ENCODE assay signal across 8 cellular contexts in genomic region chr10:101062231-101063161, GRCh38. TPM values are rescaled to one million over a fixed set of nuclear protein-coding genes. Genes with fewer than 3 reads are reported as not detected.
DNase-seq lines count a peak whose midpoint lies in the region; ATAC-seq and TF ChIP-seq lines count a peak whose summit lies in the region.

No MANE protein-coding gene starts in this region.

- H3K36me3 Mint-ChIP-seq in Caco-2 (ENCODE audit: insufficient read depth, unreplicated experiment), result peaks cover 50% of the 10 kb centered on the region
- H3K36me3 Mint-ChIP-seq in activated naive CD4-positive, alpha-beta T cell treated with anti-CD3 and anti-CD28 coated beads for 36 hours (ENCODE audit: low read depth), result no peaks in the 10 kb centered on the region

- no peaks in the 10 kb centered on the region for H3K27me3 Mint-ChIP-seq in Caco-2 (ENCODE audit: insufficient read depth, unreplicated experiment)
- peaks cover 39% of the 10 kb centered on the region for H3K27me3 Mint-ChIP-seq in activated naive CD4-positive, alpha-beta T cell treated with anti-CD3 and anti-CD28 coated beads for 36 hours (ENCODE audit: low read depth)

- H3K4me3 Mint-ChIP-seq in Caco-2 (ENCODE audit: unreplicated experiment), result peak overlapping the region; percentile 98
- H3K4me3 Mint-ChIP-seq in activated naive CD4-positive, alpha-beta T cell treated with anti-CD3 and anti-CD28 coated beads for 36 hours, result peak overlapping the region; percentile 61

- intact Hi-C loops in Caco-2 (cut with micrococcal nuclease; ENCODE audit: unreplicated experiment), result no loop called here
- intact Hi-C loops in activated naive CD4-positive, alpha-beta T cell treated with anti-CD3 and anti-CD28 coated beads for 36 hours (cut with micrococcal nuclease), result no loop called here
- intact Hi-C loops in left ventricle myocardium inferior (cut with micrococcal nuclease), result no loop called here
- intact Hi-C loops in sciatic nerve (cut with DNase I), result loop anchor here (1.0 kb wide), 1 partner anchor 48 kb away; no protein-coding TSS in a partner anchor

- H3K27me3 ChIP-seq in Caco-2 (replicated peaks; ENCODE audit: control insufficient read depth, insufficient read depth, low read length), result no peaks in the 10 kb centered on the region
- peaks cover 38% of the 10 kb centered on the region for H3K27me3 ChIP-seq in left ventricle myocardium inferior (ENCODE audit: low read depth)

- POLR2A ChIA-PET in Caco-2 (lab: Charles Lee), result interaction anchor here (0.6 to 2.6 kb wide), 3 partner anchors 19 to 405 kb away, joined by 3 to 24 read pairs (median 4); no protein-coding TSS in a partner anchor

- ATAC-seq in HG02588 (IDR thresholded peaks at IDR 0.05; ENCODE audit: unreplicated experiment), result peak; percentile 27
- no peak for ATAC-seq in sciatic nerve
- no peak for ATAC-seq in GM19023 (IDR thresholded peaks at IDR 0.05; ENCODE audit: unreplicated experiment)

- H3K9me3 Mint-ChIP-seq in Caco-2 (ENCODE audit: unreplicated experiment), result no peaks in the 10 kb centered on the region
- H3K9me3 Mint-ChIP-seq in activated naive CD4-positive, alpha-beta T cell treated with anti-CD3 and anti-CD28 coated beads for 36 hours, result no peaks in the 10 kb centered on the region

- no peaks in the 10 kb centered on the region; the same call in 1 of the 2 replicates for H3K36me3 ChIP-seq in Caco-2 (ENCODE audit: control insufficient read depth, insufficient read depth, low read length)
- no peaks in the 10 kb centered on the region for H3K36me3 ChIP-seq in left ventricle myocardium inferior

- DNase-seq in Caco-2 (peak; percentile 88 to 92), OCI-M1 (lab: John Stamatoyannopoulos, UW) (peak; percentile 93), left ventricle myocardium inferior (peak; percentile 60), sciatic nerve (ENCODE audit: low spot score) (peak; percentile 64), foreskin melanocyte (no peak)
- peak; percentile 67 for DNase-seq in activated naive CD4-positive, alpha-beta T cell treated with anti-CD3 and anti-CD28 coated beads for 36 hours

- H3K9me3 ChIP-seq in Caco-2, result no peaks in the 10 kb centered on the region
- no peaks in the 10 kb centered on the region for H3K9me3 ChIP-seq in left ventricle myocardium inferior (replicated peaks)

- no TSS peak for BruUV-seq in Caco-2 (replicated peaks; lab: Mats Ljungman, UMichigan)

- CTCF ChIA-PET in Caco-2 (lab: Charles Lee), result interaction anchor here (0.6 to 3.5 kb wide), 11 partner anchors 11 to 548 kb away, joined by 3 to 33 read pairs (median 5); partner anchors contain the start of genes PDZD7 and SFXN3
- CTCF ChIA-PET in activated naive CD4-positive, alpha-beta T cell treated with anti-CD3 and anti-CD28 coated beads for 36 hours (lab: Charles Lee), result interaction anchor here (0.6 to 13.7 kb wide), 10 partner anchors 16 to 238 kb away, joined by 3 to 326 read pairs (median 4); partner anchors contain the start of gene LZTS2

- peak overlapping the region; percentile 76 for H3K4me3 ChIP-seq in Caco-2 (ENCODE audit: low read depth, low read length)
- peak overlapping the region; percentile 88 for H3K4me3 ChIP-seq in left ventricle myocardium inferior

- H3K27ac Mint-ChIP-seq in Caco-2 (ENCODE audit: unreplicated experiment), result peak overlapping the region; percentile 99
- no peak overlapping the region for H3K27ac Mint-ChIP-seq in activated naive CD4-positive, alpha-beta T cell treated with anti-CD3 and anti-CD28 coated beads for 36 hours

- peak; percentile 71 to 78 for TF ChIP-seq CTCF in Caco-2 (IDR thresholded peaks at IDR 0.05; ENCODE audit: insufficient read depth in 1 of 2, low read depth in 1 of 2, low read length in 1 of 2, severe bottlenecking in 1 of 2, unreplicated experiment in 1 of 2)
- TF ChIP-seq CTCF in left ventricle myocardium inferior (IDR thresholded peaks at IDR 0.05; ENCODE audit: borderline replicate concordance), result peak; percentile 70

- H3K27ac ChIP-seq in left ventricle myocardium inferior (replicated peaks), result peak overlapping the region; percentile 99

- H3K4me1 Mint-ChIP-seq in Caco-2 (ENCODE audit: low read depth, unreplicated experiment), result peaks cover 22% of the 10 kb centered on the region
- H3K4me1 Mint-ChIP-seq in activated naive CD4-positive, alpha-beta T cell treated with anti-CD3 and anti-CD28 coated beads for 36 hours (ENCODE audit: low read depth), result peaks cover 42% of the 10 kb centered on the region

- H3K4me1 ChIP-seq in Caco-2, result peaks cover 37% of the 10 kb centered on the region
- H3K4me1 ChIP-seq in left ventricle myocardium inferior, result peaks cover 80% of the 10 kb centered on the region

RNA-seq across cellular contexts. Expression of gene KAZALD1, which starts 0.7 kb away (rescaled TPM):
- 41.3 and 42.3 TPM in 2 replicates for total RNA-seq in Caco-2 (2022)
- total RNA-seq in activated naive CD4-positive, alpha-beta T cell treated with anti-CD3 and anti-CD28 coated beads for 36 hours, result under 1 TPM; 0.52 to 0.62 TPM
- 5.1 TPM for total RNA-seq in left ventricle myocardium inferior
- total RNA-seq in sciatic nerve, result 4.7 TPM

RNA-seq across cellular contexts. Expression of gene SFXN3, which starts 31.5 kb away (rescaled TPM):
- total RNA-seq in Caco-2 (2022) (23.4 and 30.3 TPM in 2 replicates), left ventricle myocardium inferior (13.4 TPM), sciatic nerve (58.9 TPM)
- 10 to 100 TPM; 15.7 to 17.1 TPM for total RNA-seq in activated naive CD4-positive, alpha-beta T cell treated with anti-CD3 and anti-CD28 coated beads for 36 hours

RNA-seq across cellular contexts. Expression of gene PDZD7, which starts 31.6 kb away (rescaled TPM):
- total RNA-seq in Caco-2 (2022) (1.4 and 1.5 TPM in 2 replicates), left ventricle myocardium inferior (0.27 TPM), sciatic nerve (3.8 TPM)
- total RNA-seq in activated naive CD4-positive, alpha-beta T cell treated with anti-CD3 and anti-CD28 coated beads for 36 hours, result under 1 TPM; 0.37 to 0.62 TPM
